8 cellular contexts compared by ENCODE assay signal in genomic region chr1:228275435-228276342, GRCh38.
DNase-seq lines count a peak whose midpoint lies in the region; ATAC-seq and TF ChIP-seq lines count a peak whose summit lies in the region.

No MANE protein-coding gene starts in this region.

- peak overlapping the region; percentile 78 for H3K4me3 Mint-ChIP-seq in endothelial cell (ENCODE audit: unreplicated experiment)

- peaks cover 16% of the 10 kb centered on the region for H3K27me3 Mint-ChIP-seq in endothelial cell (ENCODE audit: unreplicated experiment)

- no peak overlapping the region for H2BK120ac ChIP-seq in mesendoderm (ENCODE audit: low read depth, low read length)

- H3K9me3 Mint-ChIP-seq in endothelial cell (ENCODE audit: unreplicated experiment) = no peaks in the 10 kb centered on the region

- no peak for TF ChIP-seq CTCF in endothelial cell (IDR thresholded peaks at IDR 0.05; ENCODE audit: unreplicated experiment)

- peak overlapping the region; percentile 91 for H3K56ac ChIP-seq in mesendoderm (ENCODE audit: low read length)

- no peak overlapping the region for H2AK5ac ChIP-seq in mesendoderm (ENCODE audit: low read length)

- WGBS in mesendoderm (ENCODE audit: extremely low coverage, insufficient coverage, low lambda C conversion rate) = no CpG with 5 or more reads among the region's 73 CpGs

- H4K5ac ChIP-seq in mesendoderm (ENCODE audit: low read length) = no peak overlapping the region

- H2BK5ac ChIP-seq in mesendoderm (ENCODE audit: low read length) = no peak overlapping the region

- DNase-seq in DMS153 treated with DMSO at 0.1 percent for 48 hours (lab: John Stamatoyannopoulos, UW; ENCODE audit: unreplicated experiment) (peak; percentile 69), NCI-H2227 treated with DMSO at 0.1 percent for 48 hours (lab: John Stamatoyannopoulos, UW) (peak; percentile 60), endothelial cell (ENCODE audit: low spot score) (peak; percentile 68), mesendoderm (peak; percentile 95), SKM-1 (lab: John Stamatoyannopoulos, UW; ENCODE audit: unreplicated experiment) (no peak)
- peak; percentile 92 for DNase-seq in activated CD8-positive, alpha-beta memory T cell treated with anti-CD3 and anti-CD28 coated beads, Interleukin-2, amount 50 U/mL, for 4 hours
- peak; percentile 74 to 90 (median 77) for DNase-seq in stimulated activated CD4-positive, alpha-beta T cell treated with anti-CD3 and anti-CD28 coated beads, TNF-alpha, amount 100 ng/mL, for 24 hours (ENCODE audit: low read depth in 3 of 3)

- no peak overlapping the region for H3K23ac ChIP-seq in mesendoderm (ENCODE audit: low read length)

- peaks cover 5% of the 10 kb centered on the region for H3K36me3 Mint-ChIP-seq in endothelial cell (ENCODE audit: low read depth, unreplicated experiment)

- no peak overlapping the region for H3K27ac ChIP-seq in mesendoderm (ENCODE audit: low read depth, low read length)

- H3K4ac ChIP-seq in mesendoderm (ENCODE audit: low read depth, low read length) = no peak overlapping the region

- no peaks in the 10 kb centered on the region for H3K27me3 ChIP-seq in mesendoderm (ENCODE audit: insufficient read depth, low read length, poor library complexity)

- no peaks in the 10 kb centered on the region for H3K79me2 ChIP-seq in mesendoderm (ENCODE audit: control insufficient read depth, insufficient read depth, low read length)

- H3K9ac ChIP-seq in mesendoderm (ENCODE audit: low read length) = peak overlapping the region; percentile 77

- peak; percentile 76 for ATAC-seq in HG02678 (IDR thresholded peaks at IDR 0.05; ENCODE audit: unreplicated experiment)

- peaks cover 2% of the 10 kb centered on the region for H3K4me1 ChIP-seq in mesendoderm (ENCODE audit: control insufficient read depth, low read depth, low read length)

- peak overlapping the region; percentile 98 for H3K4me2 ChIP-seq in mesendoderm (ENCODE audit: low read length)

- peaks cover 2% of the 10 kb centered on the region for H3K36me3 ChIP-seq in mesendoderm (ENCODE audit: control insufficient read depth, insufficient read depth, low read length)

- H3K4me1 Mint-ChIP-seq in endothelial cell (ENCODE audit: unreplicated experiment) = peaks cover 2% of the 10 kb centered on the region

- no peak overlapping the region for H3K18ac ChIP-seq in mesendoderm (ENCODE audit: low read length)

- H2BK15ac ChIP-seq in mesendoderm (replicated peaks; ENCODE audit: low read depth) = no peak overlapping the region

- H3K27ac Mint-ChIP-seq in endothelial cell (ENCODE audit: unreplicated experiment) = no peak overlapping the region

- peak overlapping the region; percentile 54 for H3K4me3 ChIP-seq in mesendoderm (ENCODE audit: low read length)

- no peaks in the 10 kb centered on the region for H3K79me1 ChIP-seq in mesendoderm (ENCODE audit: low read length)

- no peak overlapping the region for H4K8ac ChIP-seq in mesendoderm (ENCODE audit: low read depth, low read length)
